8 cellular contexts compared by ENCODE assay signal in genomic region chr9:98944130-98945074, GRCh38. TPM values are rescaled to one million over a fixed set of nuclear protein-coding genes. Genes with fewer than 3 reads are reported as not detected.
A peak's percentile ranks its signal among the peaks of the same experiment; 100 is the strongest.
DNase-seq lines count a peak whose midpoint lies in the region; ATAC-seq and TF ChIP-seq lines count a peak whose summit lies in the region.

No MANE protein-coding gene starts in this region.

- peaks cover 36% of the 10 kb centered on the region for H3K27me3 ChIP-seq in lower lobe of right lung (ENCODE audit: low read depth)

- no peak overlapping the region for H3K27ac ChIP-seq in lower lobe of right lung

- in situ Hi-C loops in astrocyte of the spinal cord (cut with HindIII; ENCODE audit: low sequenced_read_pairs): no loop called here

- no peaks in the 10 kb centered on the region for H3K36me3 Mint-ChIP-seq in activated T-cell treated with anti-CD3 and anti-CD28 coated beads, Interleukin-2, amount 50 U/mL, for 24 hours (ENCODE audit: low read depth)
- H3K36me3 Mint-ChIP-seq in type B pancreatic cell: no peaks in the 10 kb centered on the region

- H3K36me3 ChIP-seq in lower lobe of right lung: no peaks in the 10 kb centered on the region

- H3K4me1 Mint-ChIP-seq in activated T-cell treated with anti-CD3 and anti-CD28 coated beads, Interleukin-2, amount 50 U/mL, for 24 hours (ENCODE audit: low read depth): peaks cover 11% of the 10 kb centered on the region
- no peaks in the 10 kb centered on the region for H3K4me1 Mint-ChIP-seq in type B pancreatic cell (ENCODE audit: unreplicated experiment)

- no peaks in the 10 kb centered on the region for H3K9me3 Mint-ChIP-seq in activated T-cell treated with anti-CD3 and anti-CD28 coated beads, Interleukin-2, amount 50 U/mL, for 24 hours
- no peaks in the 10 kb centered on the region for H3K9me3 Mint-ChIP-seq in type B pancreatic cell

- ATAC-seq in lower lobe of right lung (peak; percentile 29 to 34), GM21786 (IDR thresholded peaks at IDR 0.05; ENCODE audit: unreplicated experiment) (no peak)

- no peak for DNase-seq in activated T-cell treated with anti-CD3 and anti-CD28 coated beads, Interleukin-2, amount 50 U/mL, for 24 hours
- DNase-seq in activated T-cell treated with anti-CD3 and anti-CD28 coated beads for 4 hours: no peak
- DNase-seq in astrocyte of the spinal cord (ENCODE audit: low read depth, low spot score): no peak
- peak; percentile 57 for DNase-seq in lower lobe of right lung
- no peak for DNase-seq in type B pancreatic cell (ENCODE audit: extremely low spot score, unreplicated experiment)
- DNase-seq in C1 segment of cervical spinal cord (lab: John Stamatoyannopoulos, UW): no peak
- no peak for DNase-seq in stimulated activated CD4-positive, alpha-beta T cell treated with anti-CD3 and anti-CD28 coated beads, Interleukin-4, amount 100 ng/mL, for 24 hours

- intact Hi-C loops in lower lobe of right lung (cut with DNase I): no loop called here

- peak overlapping the region; percentile 67 for H3K4me3 Mint-ChIP-seq in activated T-cell treated with anti-CD3 and anti-CD28 coated beads, Interleukin-2, amount 50 U/mL, for 24 hours
- H3K4me3 Mint-ChIP-seq in type B pancreatic cell: peak overlapping the region; percentile 88

- TF ChIP-seq CTCF in astrocyte of the spinal cord (IDR thresholded peaks at IDR 0.05; ENCODE audit: low read depth, low read length): no peak
- no peak for TF ChIP-seq CTCF in lower lobe of right lung (IDR thresholded peaks at IDR 0.05)
- no peak for TF ChIP-seq CTCF in type B pancreatic cell (conservative IDR thresholded peaks at IDR 0.05)

- no peak overlapping the region for H3K27ac Mint-ChIP-seq in activated T-cell treated with anti-CD3 and anti-CD28 coated beads, Interleukin-2, amount 50 U/mL, for 24 hours
- H3K27ac Mint-ChIP-seq in type B pancreatic cell: no peak overlapping the region

- H3K27me3 Mint-ChIP-seq in activated T-cell treated with anti-CD3 and anti-CD28 coated beads, Interleukin-2, amount 50 U/mL, for 24 hours: peaks cover 78% of the 10 kb centered on the region
- peaks cover 95% of the 10 kb centered on the region for H3K27me3 Mint-ChIP-seq in type B pancreatic cell

- peak overlapping the region; percentile 35 for H3K4me3 ChIP-seq in astrocyte of the spinal cord (ENCODE audit: low read depth, low read length)
- peak overlapping the region; percentile 57 for H3K4me3 ChIP-seq in lower lobe of right lung

- peaks cover 16% of the 10 kb centered on the region for H3K4me1 ChIP-seq in lower lobe of right lung

- H3K9me3 ChIP-seq in lower lobe of right lung: no peaks in the 10 kb centered on the region

RNA-seq across cellular contexts. Expression of gene COL15A1, which starts 0.7 kb away (rescaled TPM):
- total RNA-seq in lower lobe of right lung: 8.0 TPM
- total RNA-seq in type B pancreatic cell (ENCODE audit: low replicate concordance): 0.12 and 0.68 TPM in 2 replicates
